In genomic region chr7:158187055-158187770, GRCh38 we compare ENCODE assay signal across 1 cellular context.
TF ChIP-seq lines count a peak whose summit lies in the region.

No MANE protein-coding gene starts in this region.

TF ChIP-seq in HEK293, 187 proteins besides CTCF, POLR2A, EP300 and RAD21 (continued from another document):
- TF ChIP-seq, protein P1, sequence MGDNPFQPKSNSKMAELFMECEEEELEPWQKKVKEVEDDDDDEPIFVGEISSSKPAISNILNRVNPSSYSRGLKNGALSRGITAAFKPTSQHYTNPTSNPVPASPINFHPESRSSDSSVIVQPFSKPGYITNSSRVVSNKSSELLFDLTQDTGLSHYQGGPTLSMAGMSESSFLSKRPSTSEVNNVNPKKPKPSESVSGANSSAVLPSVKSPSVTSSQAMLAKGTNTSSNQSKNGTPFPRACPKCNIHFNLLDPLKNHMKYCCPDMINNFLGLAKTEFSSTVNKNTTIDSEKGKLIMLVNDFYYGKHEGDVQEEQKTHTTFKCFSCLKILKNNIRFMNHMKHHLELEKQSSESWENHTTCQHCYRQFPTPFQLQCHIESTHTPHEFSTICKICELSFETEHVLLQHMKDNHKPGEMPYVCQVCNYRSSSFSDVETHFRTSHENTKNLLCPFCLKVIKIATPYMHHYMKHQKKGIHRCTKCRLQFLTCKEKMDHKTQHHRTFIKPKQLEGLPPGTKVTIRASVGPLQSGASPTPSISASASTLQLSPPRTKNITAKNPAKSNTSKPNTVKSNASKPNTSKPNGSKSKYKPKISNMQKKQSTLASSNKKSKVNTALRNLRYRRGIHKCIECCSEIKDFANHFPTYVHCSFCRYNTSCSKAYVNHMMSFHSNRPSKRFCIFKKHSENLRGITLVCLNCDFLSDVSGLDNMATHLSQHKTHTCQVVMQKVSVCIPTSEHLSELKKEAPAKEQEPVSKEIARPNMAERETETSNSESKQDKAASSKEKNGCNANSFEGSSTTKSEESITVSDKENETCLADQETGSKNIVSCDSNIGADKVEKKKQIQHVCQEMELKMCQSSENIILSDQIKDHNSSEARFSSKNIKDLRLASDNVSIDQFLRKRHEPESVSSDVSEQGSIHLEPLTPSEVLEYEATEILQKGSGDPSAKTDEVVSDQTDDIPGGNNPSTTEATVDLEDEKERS (tag by site-specific recombination; IDR thresholded peaks at IDR 0.05): no peak
- no peak for TF ChIP-seq ZSCAN30 (tag by site-specific recombination; IDR thresholded peaks at IDR 0.05)
- TF ChIP-seq, protein P2, sequence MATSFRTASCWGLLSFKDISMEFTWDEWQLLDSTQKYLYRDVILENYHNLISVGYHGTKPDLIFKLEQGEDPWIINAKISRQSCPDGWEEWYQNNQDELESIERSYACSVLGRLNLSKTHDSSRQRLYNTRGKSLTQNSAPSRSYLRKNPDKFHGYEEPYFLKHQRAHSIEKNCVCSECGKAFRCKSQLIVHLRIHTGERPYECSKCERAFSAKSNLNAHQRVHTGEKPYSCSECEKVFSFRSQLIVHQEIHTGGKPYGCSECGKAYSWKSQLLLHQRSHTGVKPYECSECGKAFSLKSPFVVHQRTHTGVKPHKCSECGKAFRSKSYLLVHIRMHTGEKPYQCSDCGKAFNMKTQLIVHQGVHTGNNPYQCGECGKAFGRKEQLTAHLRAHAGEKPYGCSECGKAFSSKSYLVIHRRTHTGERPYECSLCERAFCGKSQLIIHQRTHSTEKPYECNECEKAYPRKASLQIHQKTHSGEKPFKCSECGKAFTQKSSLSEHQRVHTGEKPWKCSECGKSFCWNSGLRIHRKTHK (tag by site-specific recombination; IDR thresholded peaks at IDR 0.05): no peak
TF ChIP-seq in HEK293: peak in this region for 2.
